In the genomic region with DNA sequence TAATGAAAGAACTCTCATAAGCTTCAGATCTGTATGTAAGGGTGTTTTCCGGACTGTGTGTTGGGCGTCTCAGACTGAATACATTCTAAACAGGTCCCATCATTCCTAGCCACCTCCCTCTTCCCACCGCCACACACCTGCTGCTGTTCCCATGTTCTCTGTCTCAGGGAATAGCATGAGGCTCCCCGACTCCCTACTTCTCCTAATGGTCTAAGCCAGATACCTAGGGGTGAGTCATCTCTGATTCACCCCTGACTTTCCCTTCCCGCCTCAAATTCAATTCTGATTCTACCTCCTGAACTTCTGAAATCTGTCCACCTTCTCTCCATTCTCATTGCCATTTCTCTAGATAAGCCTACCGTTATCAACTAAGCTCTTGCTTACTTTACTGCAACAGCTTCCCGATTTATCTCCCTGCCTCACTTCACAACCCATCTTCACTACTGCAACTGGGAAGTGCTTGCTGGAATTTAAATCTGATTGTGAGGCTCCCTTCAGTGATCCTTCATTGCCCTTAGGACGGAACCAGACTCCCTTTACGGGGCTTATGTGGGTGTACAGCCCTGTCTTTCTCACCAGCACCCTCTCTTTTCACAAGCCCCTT, we compare ENCODE assay signal across 11 cellular contexts. TPM values are rescaled to one million over a fixed set of nuclear protein-coding genes. Genes with fewer than 3 reads are reported as not detected.
DNase-seq lines count a peak whose midpoint lies in the region; TF ChIP-seq lines count a peak whose summit lies in the region.
"Had no signal": no experiment of that assay in that cellular context is flagged by ENCODE, and none has a peak within 500 bp of the region (broad histone marks: within the 10 kb centered on the region; RNA-seq: fewer than 3 reads in every experiment).

No MANE protein-coding gene starts in this region.

- no peak overlapping the region for H3K9ac ChIP-seq in neural progenitor cell

- no peaks in the 10 kb centered on the region for H3K27me3 Mint-ChIP-seq in activated CD4-positive, alpha-beta T cell treated with anti-CD3 and anti-CD28 coated beads, Interleukin-2, amount 10 ng/mL, durations not matched to agents 24 days and 14 days
- peaks cover 3% of the 10 kb centered on the region for H3K27me3 Mint-ChIP-seq in brain
- H3K27me3 Mint-ChIP-seq in neural progenitor cell (ENCODE audit: insufficient read depth, low read depth): no peaks in the 10 kb centered on the region

- H3K4me1 ChIP-seq in neural progenitor cell: peaks cover 20% of the 10 kb centered on the region

- H3K27me3 ChIP-seq in MG63: no peaks in the 10 kb centered on the region
- H3K27me3 ChIP-seq in neural progenitor cell: peaks cover 10% of the 10 kb centered on the region
- H3K27me3 ChIP-seq: colonic mucosa had no signal

- H3K36me3 ChIP-seq in MG63 (peaks cover 24% of the 10 kb centered on the region), neural progenitor cell (no peaks in the 10 kb centered on the region)
- H3K36me3 ChIP-seq: colonic mucosa had no signal

- H3K27ac Mint-ChIP-seq in activated CD4-positive, alpha-beta T cell treated with anti-CD3 and anti-CD28 coated beads, Interleukin-2, amount 10 ng/mL, durations not matched to agents 24 days and 14 days: no peak overlapping the region
- H3K27ac Mint-ChIP-seq in brain (peak overlapping the region in 2 of 5 experiments; percentile 3 to 8), neural progenitor cell (no peak overlapping the region)

- H3K4me3 ChIP-seq in MG63 (no peak overlapping the region), neural progenitor cell (no peak overlapping the region)
- H3K4me3 ChIP-seq: colonic mucosa had no signal

- intact Hi-C loops in activated CD4-positive, alpha-beta T cell treated with anti-CD3 and anti-CD28 coated beads, Interleukin-2, amount 10 ng/mL, durations not matched to agents 24 days and 14 days (cut with micrococcal nuclease): no loop called here

- peaks cover 10% of the 10 kb centered on the region for H3F3A ChIP-seq in neural progenitor cell (ENCODE audit: low read depth)

- no peaks in the 10 kb centered on the region for H3K9me3 Mint-ChIP-seq in activated CD4-positive, alpha-beta T cell treated with anti-CD3 and anti-CD28 coated beads, Interleukin-2, amount 10 ng/mL, durations not matched to agents 24 days and 14 days
- H3K9me3 Mint-ChIP-seq in brain (no peaks in the 10 kb centered on the region), neural progenitor cell (no peaks in the 10 kb centered on the region)

- H2AFZ ChIP-seq in neural progenitor cell (replicated peaks): no peak overlapping the region

- no peaks in the 10 kb centered on the region for H3K9me3 ChIP-seq in MG63
- H3K9me3 ChIP-seq in neural progenitor cell (ENCODE audit: low read depth): no peaks in the 10 kb centered on the region
- H3K9me3 ChIP-seq: colonic mucosa had no signal

- no peak for TF ChIP-seq CTCF in brain (conservative IDR thresholded peaks at IDR 0.05)
- no peak for TF ChIP-seq CTCF in neural progenitor cell (IDR thresholded peaks at IDR 0.05)

- peaks cover 24% of the 10 kb centered on the region for H3K4me1 Mint-ChIP-seq in activated CD4-positive, alpha-beta T cell treated with anti-CD3 and anti-CD28 coated beads, Interleukin-2, amount 10 ng/mL, durations not matched to agents 24 days and 14 days
- H3K4me1 Mint-ChIP-seq in brain (peaks cover 44% of the 10 kb centered on the region), neural progenitor cell (peaks cover 11% of the 10 kb centered on the region)

- H3K79me2 ChIP-seq in neural progenitor cell (ENCODE audit: low read depth): peaks cover 8% of the 10 kb centered on the region

- H3K4me3 Mint-ChIP-seq in activated CD4-positive, alpha-beta T cell treated with anti-CD3 and anti-CD28 coated beads, Interleukin-2, amount 10 ng/mL, durations not matched to agents 24 days and 14 days: no peak overlapping the region
- H3K4me3 Mint-ChIP-seq in brain (peak overlapping the region; percentile 74 to 98 (median 97)), neural progenitor cell (peak overlapping the region; percentile 92)

- DNase-seq in activated CD4-positive, alpha-beta T cell treated with anti-CD3 and anti-CD28 coated beads, Interleukin-2, amount 10 ng/mL, durations not matched to agents 24 days and 14 days: peak; percentile 53
- DNase-seq in activated CD4-positive, alpha-beta T cell treated with anti-CD3 and anti-CD28 coated beads for 4 hours: no peak
- DNase-seq in MG63: peak; percentile 61
- no peak for DNase-seq in neural progenitor cell (ENCODE audit: low spot score)
- DNase-seq in effector CD4-positive, alpha-beta T cell: no peak
- DNase-seq in NCI-H526 (lab: John Stamatoyannopoulos, UW): no peak
- no peak for DNase-seq in NCI-H774 (lab: John Stamatoyannopoulos, UW)
- DNase-seq: activated CD8-positive, alpha-beta memory T cell treated with anti-CD3 and anti-CD28 coated beads, Interleukin-2, amount 50 U/mL, for 48 hours; colonic mucosa; NCI-H446 had no signal

- H3K4me2 ChIP-seq in neural progenitor cell: no peak overlapping the region

- H3K36me3 Mint-ChIP-seq in activated CD4-positive, alpha-beta T cell treated with anti-CD3 and anti-CD28 coated beads, Interleukin-2, amount 10 ng/mL, durations not matched to agents 24 days and 14 days (ENCODE audit: low read depth): peaks cover 10% of the 10 kb centered on the region
- H3K36me3 Mint-ChIP-seq in brain (peaks cover 26% of the 10 kb centered on the region), neural progenitor cell (peaks cover 14% of the 10 kb centered on the region)

- no peaks in the 10 kb centered on the region for H4K20me1 ChIP-seq in neural progenitor cell (ENCODE audit: low read depth)

- no peak overlapping the region for H3K27ac ChIP-seq in neural progenitor cell
- H3K27ac ChIP-seq: colonic mucosa had no signal

RNA-seq across cellular contexts. Expression of a gene that starts 1.6 kb away (rescaled TPM):
- total RNA-seq in activated CD4-positive, alpha-beta T cell treated with anti-CD3 and anti-CD28 coated beads, Interleukin-2, amount 10 ng/mL, durations not matched to agents 24 days and 14 days: 12.7 and 13.0 TPM in 2 replicates
- total RNA-seq in MG63 (2014; rRNA removed; shearing (Covaris generic); ENCODE audit: low replicate concordance): 279 and 387 TPM in 2 replicates
- polyA plus RNA-seq in brain (ENCODE audit: insufficient read depth, low read depth, low replicate concordance): 43.5 TPM
- 23.4 and 33.7 TPM in 2 replicates for total RNA-seq in neural progenitor cell (ENCODE audit: low replicate concordance)

Comparison
In these comparisons a context has a peak if more than half of its experiments do, and no peak if none do; other contexts are left out.
1. DNase-seq: peak in activated CD4-positive, alpha-beta T cell treated with anti-CD3 and anti-CD28 coated beads, Interleukin-2, amount 10 ng/mL, durations not matched to agents 24 days and 14 days (single experiment) and MG63 (single experiment); none in activated CD4-positive, alpha-beta T cell treated with anti-CD3 and anti-CD28 coated beads for 4 hours (0 of 2), neural progenitor cell (single experiment), effector CD4-positive, alpha-beta T cell (single experiment), NCI-H526 (0 of 2) and NCI-H774 (single experiment).